In genomic region chr7:158284617-158285382, GRCh38 we compare ENCODE assay signal across 15 cellular contexts.
DNase-seq lines count a peak whose midpoint lies in the region; ATAC-seq and TF ChIP-seq lines count a peak whose summit lies in the region.
"Had no signal": no experiment of that assay in that cellular context is flagged by ENCODE, and none has a peak within 500 bp of the region (broad histone marks: within the 10 kb centered on the region; RNA-seq: fewer than 3 reads in every experiment).

No MANE protein-coding gene starts in this region.

- H3K36me3 ChIP-seq in H7 (replicated peaks; ENCODE audit: control insufficient read depth, insufficient read depth, low read length) = no peaks in the 10 kb centered on the region
- no peaks in the 10 kb centered on the region for H3K36me3 ChIP-seq in sigmoid colon
- no peaks in the 10 kb centered on the region for H3K36me3 ChIP-seq in aorta (ENCODE audit: control insufficient read depth in 1 of 2, insufficient read depth in 2 of 2, low read length in 1 of 2)
- H3K36me3 ChIP-seq: SJSA1 had no signal

- H3K4me3 Mint-ChIP-seq in CD14-positive monocyte = no peak overlapping the region
- H3K4me3 Mint-ChIP-seq in CD4-positive, alpha-beta T cell = no peak overlapping the region

- intact Hi-C loops in CD14-positive monocyte (cut with micrococcal nuclease) (no loop called here), sigmoid colon (cut with DNase I) (no loop called here), aorta (cut with DNase I) (no loop called here)
- intact Hi-C loops in CD4-positive, alpha-beta T cell (cut with DNase I, micrococcal nuclease) = no loop called here

- TF ChIP-seq EP300 in sigmoid colon (IDR thresholded peaks at IDR 0.05) = no peak

- H3K27ac ChIP-seq in sigmoid colon = no peak overlapping the region
- no peak overlapping the region for H3K27ac ChIP-seq in CD4-positive, alpha-beta T cell (ENCODE audit: low read depth, low read length)
- H3K27ac ChIP-seq in aorta (ENCODE audit: low read depth in 1 of 2, low read length in 2 of 2) = no peak overlapping the region
- H3K27ac ChIP-seq: PC-9, SJSA1 had no signal

- H3K4me1 Mint-ChIP-seq in CD14-positive monocyte = no peaks in the 10 kb centered on the region
- H3K4me1 Mint-ChIP-seq in CD4-positive, alpha-beta T cell (ENCODE audit: low read depth) = no peaks in the 10 kb centered on the region

- H3K4me3 ChIP-seq in H7 (ENCODE audit: insufficient read depth, low read depth, low read length) (no peak overlapping the region), sigmoid colon (no peak overlapping the region), aorta (ENCODE audit: low read length in 2 of 2) (no peak overlapping the region)
- H3K4me3 ChIP-seq: PC-9, SJSA1 had no signal

- H3K27me3 ChIP-seq in H7 (ENCODE audit: control insufficient read depth, insufficient read depth, low read length) (no peaks in the 10 kb centered on the region), sigmoid colon (no peaks in the 10 kb centered on the region), aorta (ENCODE audit: control insufficient read depth in 1 of 2, insufficient read depth in 2 of 2, low read length in 1 of 2) (no peaks in the 10 kb centered on the region)
- no peaks in the 10 kb centered on the region for H3K27me3 ChIP-seq in CD4-positive, alpha-beta T cell (ENCODE audit: control insufficient read depth, insufficient read depth, low read length)
- H3K27me3 ChIP-seq: SJSA1 had no signal

- H3K27me3 Mint-ChIP-seq in CD14-positive monocyte (ENCODE audit: low read depth in 3 of 3) = peaks cover 0 to 1% (median 1%) of the 10 kb centered on the region in 3 donors
- H3K27me3 Mint-ChIP-seq in CD4-positive, alpha-beta T cell = no peaks in the 10 kb centered on the region

- CTCF ChIA-PET in CD4-positive, alpha-beta T cell (lab: Charles Lee) = no interaction called here

- POLR2A ChIA-PET in CD4-positive, alpha-beta T cell (lab: Charles Lee) = no interaction called here

- 86 to 91% methylated on average over 18 of the region's 18 CpGs for WGBS in sigmoid colon, 2 donors
- 85 to 88% methylated on average over 18 of the region's 18 CpGs for WGBS in aorta, 2 donors

- no peak overlapping the region for H3K27ac Mint-ChIP-seq in CD14-positive monocyte
- H3K27ac Mint-ChIP-seq in CD4-positive, alpha-beta T cell = no peak overlapping the region

- DNase-seq in CD14-positive monocyte (ENCODE audit: low spot score) (peak; percentile 24), H7 (peak; percentile 28), islet precursor cell (peak; percentile 25), sigmoid colon (peak; percentile 42), amniotic stem cell (lab: John Stamatoyannopoulos, UW) (no peak), aorta (no peak)
- DNase-seq in CD4-positive, alpha-beta T cell = no peak
- DNase-seq: AML-193, Caco-2, NCI-H1092, NCI-H146, NCI-H2081 treated with DMSO at 0.1 percent for 48 hours, NCI-H82, PC-9 had no signal

- no peak for ATAC-seq in CD4-positive, alpha-beta T cell (ENCODE audit: poor library complexity)
- no peak for ATAC-seq in aorta (ENCODE audit: low FRiP score)

- TF ChIP-seq CTCF in CD14-positive monocyte (IDR thresholded peaks at IDR 0.05) (no peak), sigmoid colon (IDR thresholded peaks at IDR 0.05) (no peak)
- no peak for TF ChIP-seq CTCF in CD4-positive, alpha-beta T cell (IDR thresholded peaks at IDR 0.05)

- no peaks in the 10 kb centered on the region for H3K4me1 ChIP-seq in sigmoid colon
- no peaks in the 10 kb centered on the region for H3K4me1 ChIP-seq in aorta (ENCODE audit: control insufficient read depth in 1 of 2, insufficient read depth in 2 of 2, low read length in 2 of 2)
- H3K4me1 ChIP-seq: Caco-2, SJSA1 had no signal

- H3K9me3 Mint-ChIP-seq in CD14-positive monocyte = peaks cover 9 to 32% (median 19%) of the 10 kb centered on the region in 7 donors
- peaks cover 14% of the 10 kb centered on the region for H3K9me3 Mint-ChIP-seq in CD4-positive, alpha-beta T cell

- H3K36me3 Mint-ChIP-seq in CD14-positive monocyte = no peaks in the 10 kb centered on the region
- peaks cover 6% of the 10 kb centered on the region for H3K36me3 Mint-ChIP-seq in CD4-positive, alpha-beta T cell (ENCODE audit: low read depth)

- H3K9me3 ChIP-seq in sigmoid colon (peaks cover 0 to 7% (median 6%) of the 10 kb centered on the region in 4 donors), aorta (ENCODE audit: control insufficient read depth, low read length) (peaks cover 7% of the 10 kb centered on the region)
- H3K9me3 ChIP-seq in CD4-positive, alpha-beta T cell (ENCODE audit: control insufficient read depth, low read length) = peaks cover 12% of the 10 kb centered on the region

- TF ChIP-seq POLR2A in sigmoid colon (IDR thresholded peaks at IDR 0.05) = no peak

Comparison
In these comparisons a context has a peak if more than half of its experiments do, and no peak if none do; other contexts are left out.
1. DNase-seq: peak in CD14-positive monocyte (single experiment), H7 (single experiment), islet precursor cell (single experiment) and sigmoid colon (single experiment); none in CD4-positive, alpha-beta T cell (0 of 10), amniotic stem cell (single experiment) and aorta (0 of 2).